ENCODE assay signal across 11 cellular contexts in the genomic region with DNA sequence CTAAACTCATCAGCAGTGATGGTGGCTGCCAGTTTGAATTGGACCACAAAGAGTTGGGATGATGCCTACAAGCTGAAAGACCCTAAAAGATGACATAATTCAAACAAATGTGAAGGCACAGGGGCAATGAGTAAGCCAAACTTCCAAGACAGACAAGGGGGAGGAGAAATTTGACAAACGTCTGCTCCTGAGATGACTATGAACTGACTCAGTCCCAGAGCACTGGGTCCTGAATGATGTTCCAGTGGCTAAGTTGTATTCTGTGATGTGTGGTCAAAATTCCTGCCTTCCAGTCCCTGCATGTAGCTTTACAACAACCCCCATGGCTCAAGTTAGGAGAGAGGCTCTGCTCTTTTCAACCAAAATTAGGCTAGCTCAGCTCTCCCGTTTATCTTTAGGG.
DNase-seq lines count a peak whose midpoint lies in the region; ATAC-seq, FAIRE-seq and TF ChIP-seq lines count a peak whose summit lies in the region.
"Had no signal": no experiment of that assay in that cellular context is flagged by ENCODE, and none has a peak within 500 bp of the region (broad histone marks: within the 10 kb centered on the region; RNA-seq: fewer than 3 reads in every experiment).

No MANE protein-coding gene starts in this region.

- H3K9me3 Mint-ChIP-seq in stimulated activated naive CD8-positive, alpha-beta T cell treated with anti-CD3 and anti-CD28 coated beads, Interleukin-15, amount 100 ng/mL, for 72 hours: no peaks in the 10 kb centered on the region

- no peak for ATAC-seq in GM21737 (IDR thresholded peaks at IDR 0.05; ENCODE audit: unreplicated experiment)
- ATAC-seq in stimulated activated naive CD8-positive, alpha-beta T cell treated with anti-CD3 and anti-CD28 coated beads, Interleukin-15, amount 100 ng/mL, for 72 hours: no peak
- ATAC-seq: sciatic nerve had no signal

- H3K27ac Mint-ChIP-seq in stimulated activated naive CD8-positive, alpha-beta T cell treated with anti-CD3 and anti-CD28 coated beads, Interleukin-15, amount 100 ng/mL, for 72 hours: no peak overlapping the region

- FAIRE-seq in bronchial epithelial cell (lab: Jason Lieb, UNC): peak; percentile 98
- FAIRE-seq: endometrium had no signal

- H3K27me3 Mint-ChIP-seq in stimulated activated naive CD8-positive, alpha-beta T cell treated with anti-CD3 and anti-CD28 coated beads, Interleukin-15, amount 100 ng/mL, for 72 hours: peaks cover 75% of the 10 kb centered on the region

- H3K4me3 ChIP-seq in bronchial epithelial cell (ENCODE audit: low read depth, low read length): no peak overlapping the region
- no peak overlapping the region for H3K4me3 ChIP-seq in coronary artery

- TF ChIP-seq CTCF in bronchial epithelial cell (IDR thresholded peaks at IDR 0.05; ENCODE audit: insufficient read depth, low read length, severe bottlenecking) (no peak), coronary artery (IDR thresholded peaks at IDR 0.05) (no peak)

- no peaks in the 10 kb centered on the region for H3K27me3 ChIP-seq in bronchial epithelial cell (ENCODE audit: control insufficient read depth, insufficient read depth, low read length)

- DNase-seq in Daoy (ENCODE audit: low read depth): peak; percentile 91
- DNase-seq in NCI-H446 (lab: John Stamatoyannopoulos, UW): peak; percentile 32 to 70
- peak; percentile 99 for DNase-seq in bronchial epithelial cell (ENCODE audit: low read depth)
- DNase-seq in myocyte (ENCODE audit: low read depth): peak; percentile 63
- no peak for DNase-seq in activated gamma-delta T cell (lab: John Stamatoyannopoulos, UW)
- no peak for DNase-seq in coronary artery (ENCODE audit: low spot score)
- DNase-seq in stimulated activated naive CD8-positive, alpha-beta T cell treated with anti-CD3 and anti-CD28 coated beads, Interleukin-15, amount 100 ng/mL, for 72 hours: no peak
- DNase-seq: NCI-H2171 treated with DMSO at 0.1 percent for 48 hours had no signal

- peak overlapping the region in 1 of 2 donors; percentile 86 for H3K27ac ChIP-seq in coronary artery

- H3K4me3 Mint-ChIP-seq in stimulated activated naive CD8-positive, alpha-beta T cell treated with anti-CD3 and anti-CD28 coated beads, Interleukin-15, amount 100 ng/mL, for 72 hours: no peak overlapping the region

- peaks cover 14% of the 10 kb centered on the region for H3K4me1 Mint-ChIP-seq in stimulated activated naive CD8-positive, alpha-beta T cell treated with anti-CD3 and anti-CD28 coated beads, Interleukin-15, amount 100 ng/mL, for 72 hours

- no peaks in the 10 kb centered on the region for H3K36me3 ChIP-seq in bronchial epithelial cell (ENCODE audit: control insufficient read depth, insufficient read depth, low read length)

Comparison
In these comparisons a context has a peak if more than half of its experiments do, and no peak if none do; other contexts are left out.
1. DNase-seq: peak in Daoy (single experiment), NCI-H446 (2 of 2), bronchial epithelial cell (single experiment) and myocyte (single experiment); none in activated gamma-delta T cell (single experiment), coronary artery (single experiment) and stimulated activated naive CD8-positive, alpha-beta T cell treated with anti-CD3 and anti-CD28 coated beads, Interleukin-15, amount 100 ng/mL, for 72 hours (0 of 2).